In genomic region chr1:95179205-95180001, GRCh38 we compare ENCODE assay signal across 1 cellular context.
A peak's percentile ranks its signal among the peaks of the same experiment; 100 is the strongest.
TF ChIP-seq lines count a peak whose summit lies in the region.

No MANE protein-coding gene starts in this region.

TF ChIP-seq in K562, 482 proteins besides CTCF, POLR2A, EP300 and RAD21 (continued from another document and continues in another):
- TF ChIP-seq, protein P1, sequence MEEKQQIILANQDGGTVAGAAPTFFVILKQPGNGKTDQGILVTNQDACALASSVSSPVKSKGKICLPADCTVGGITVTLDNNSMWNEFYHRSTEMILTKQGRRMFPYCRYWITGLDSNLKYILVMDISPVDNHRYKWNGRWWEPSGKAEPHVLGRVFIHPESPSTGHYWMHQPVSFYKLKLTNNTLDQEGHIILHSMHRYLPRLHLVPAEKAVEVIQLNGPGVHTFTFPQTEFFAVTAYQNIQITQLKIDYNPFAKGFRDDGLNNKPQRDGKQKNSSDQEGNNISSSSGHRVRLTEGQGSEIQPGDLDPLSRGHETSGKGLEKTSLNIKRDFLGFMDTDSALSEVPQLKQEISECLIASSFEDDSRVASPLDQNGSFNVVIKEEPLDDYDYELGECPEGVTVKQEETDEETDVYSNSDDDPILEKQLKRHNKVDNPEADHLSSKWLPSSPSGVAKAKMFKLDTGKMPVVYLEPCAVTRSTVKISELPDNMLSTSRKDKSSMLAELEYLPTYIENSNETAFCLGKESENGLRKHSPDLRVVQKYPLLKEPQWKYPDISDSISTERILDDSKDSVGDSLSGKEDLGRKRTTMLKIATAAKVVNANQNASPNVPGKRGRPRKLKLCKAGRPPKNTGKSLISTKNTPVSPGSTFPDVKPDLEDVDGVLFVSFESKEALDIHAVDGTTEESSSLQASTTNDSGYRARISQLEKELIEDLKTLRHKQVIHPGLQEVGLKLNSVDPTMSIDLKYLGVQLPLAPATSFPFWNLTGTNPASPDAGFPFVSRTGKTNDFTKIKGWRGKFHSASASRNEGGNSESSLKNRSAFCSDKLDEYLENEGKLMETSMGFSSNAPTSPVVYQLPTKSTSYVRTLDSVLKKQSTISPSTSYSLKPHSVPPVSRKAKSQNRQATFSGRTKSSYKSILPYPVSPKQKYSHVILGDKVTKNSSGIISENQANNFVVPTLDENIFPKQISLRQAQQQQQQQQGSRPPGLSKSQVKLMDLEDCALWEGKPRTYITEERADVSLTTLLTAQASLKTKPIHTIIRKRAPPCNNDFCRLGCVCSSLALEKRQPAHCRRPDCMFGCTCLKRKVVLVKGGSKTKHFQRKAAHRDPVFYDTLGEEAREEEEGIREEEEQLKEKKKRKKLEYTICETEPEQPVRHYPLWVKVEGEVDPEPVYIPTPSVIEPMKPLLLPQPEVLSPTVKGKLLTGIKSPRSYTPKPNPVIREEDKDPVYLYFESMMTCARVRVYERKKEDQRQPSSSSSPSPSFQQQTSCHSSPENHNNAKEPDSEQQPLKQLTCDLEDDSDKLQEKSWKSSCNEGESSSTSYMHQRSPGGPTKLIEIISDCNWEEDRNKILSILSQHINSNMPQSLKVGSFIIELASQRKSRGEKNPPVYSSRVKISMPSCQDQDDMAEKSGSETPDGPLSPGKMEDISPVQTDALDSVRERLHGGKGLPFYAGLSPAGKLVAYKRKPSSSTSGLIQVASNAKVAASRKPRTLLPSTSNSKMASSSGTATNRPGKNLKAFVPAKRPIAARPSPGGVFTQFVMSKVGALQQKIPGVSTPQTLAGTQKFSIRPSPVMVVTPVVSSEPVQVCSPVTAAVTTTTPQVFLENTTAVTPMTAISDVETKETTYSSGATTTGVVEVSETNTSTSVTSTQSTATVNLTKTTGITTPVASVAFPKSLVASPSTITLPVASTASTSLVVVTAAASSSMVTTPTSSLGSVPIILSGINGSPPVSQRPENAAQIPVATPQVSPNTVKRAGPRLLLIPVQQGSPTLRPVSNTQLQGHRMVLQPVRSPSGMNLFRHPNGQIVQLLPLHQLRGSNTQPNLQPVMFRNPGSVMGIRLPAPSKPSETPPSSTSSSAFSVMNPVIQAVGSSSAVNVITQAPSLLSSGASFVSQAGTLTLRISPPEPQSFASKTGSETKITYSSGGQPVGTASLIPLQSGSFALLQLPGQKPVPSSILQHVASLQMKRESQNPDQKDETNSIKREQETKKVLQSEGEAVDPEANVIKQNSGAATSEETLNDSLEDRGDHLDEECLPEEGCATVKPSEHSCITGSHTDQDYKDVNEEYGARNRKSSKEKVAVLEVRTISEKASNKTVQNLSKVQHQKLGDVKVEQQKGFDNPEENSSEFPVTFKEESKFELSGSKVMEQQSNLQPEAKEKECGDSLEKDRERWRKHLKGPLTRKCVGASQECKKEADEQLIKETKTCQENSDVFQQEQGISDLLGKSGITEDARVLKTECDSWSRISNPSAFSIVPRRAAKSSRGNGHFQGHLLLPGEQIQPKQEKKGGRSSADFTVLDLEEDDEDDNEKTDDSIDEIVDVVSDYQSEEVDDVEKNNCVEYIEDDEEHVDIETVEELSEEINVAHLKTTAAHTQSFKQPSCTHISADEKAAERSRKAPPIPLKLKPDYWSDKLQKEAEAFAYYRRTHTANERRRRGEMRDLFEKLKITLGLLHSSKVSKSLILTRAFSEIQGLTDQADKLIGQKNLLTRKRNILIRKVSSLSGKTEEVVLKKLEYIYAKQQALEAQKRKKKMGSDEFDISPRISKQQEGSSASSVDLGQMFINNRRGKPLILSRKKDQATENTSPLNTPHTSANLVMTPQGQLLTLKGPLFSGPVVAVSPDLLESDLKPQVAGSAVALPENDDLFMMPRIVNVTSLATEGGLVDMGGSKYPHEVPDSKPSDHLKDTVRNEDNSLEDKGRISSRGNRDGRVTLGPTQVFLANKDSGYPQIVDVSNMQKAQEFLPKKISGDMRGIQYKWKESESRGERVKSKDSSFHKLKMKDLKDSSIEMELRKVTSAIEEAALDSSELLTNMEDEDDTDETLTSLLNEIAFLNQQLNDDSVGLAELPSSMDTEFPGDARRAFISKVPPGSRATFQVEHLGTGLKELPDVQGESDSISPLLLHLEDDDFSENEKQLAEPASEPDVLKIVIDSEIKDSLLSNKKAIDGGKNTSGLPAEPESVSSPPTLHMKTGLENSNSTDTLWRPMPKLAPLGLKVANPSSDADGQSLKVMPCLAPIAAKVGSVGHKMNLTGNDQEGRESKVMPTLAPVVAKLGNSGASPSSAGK (IDR thresholded peaks at IDR 0.05) = peak; percentile 34; the same call in 1 of the 2 replicates
- TF ChIP-seq REST (CRISPR knock-in tag; IDR thresholded peaks at IDR 0.05; ENCODE audit: low read depth) (no peak), U2AF2 (optimal IDR thresholded peaks at IDR 0.05; ENCODE audit: low read depth, low read length) (no peak), BMI1 (IDR thresholded peaks at IDR 0.05; ENCODE audit: low read length) (no peak), ZNF785 (CRISPR knock-in tag; IDR thresholded peaks at IDR 0.05) (no peak), ZNF699 (CRISPR knock-in tag; IDR thresholded peaks at IDR 0.05; ENCODE audit: insufficient replicate concordance) (no peak), NFATC3 (IDR thresholded peaks at IDR 0.05) (peak; percentile 21; the same call in 1 of the 2 replicates), MIER1 (IDR thresholded peaks at IDR 0.05; ENCODE audit: low read depth) (no peak), MCM5 (IDR thresholded peaks at IDR 0.05; ENCODE audit: low read depth) (no peak), SOX6 (IDR thresholded peaks at IDR 0.05) (peak; percentile 78), NR2C2 (CRISPR knock-in tag; IDR thresholded peaks at IDR 0.05) (no peak), NR2C2 (tag; IDR thresholded peaks at IDR 0.05) (no peak), HDAC3 (IDR thresholded peaks at IDR 0.05; ENCODE audit: borderline replicate concordance, partially characterized antibody) (peak; percentile 55), CCAR2 (IDR thresholded peaks at IDR 0.05; ENCODE audit: low read depth, low read length) (no peak), PHF8 (IDR thresholded peaks at IDR 0.05; ENCODE audit: borderline replicate concordance, low read length) (no peak), ARID3B (CRISPR knock-in tag; IDR thresholded peaks at IDR 0.05; ENCODE audit: borderline replicate concordance) (no peak), MAFF (IDR thresholded peaks at IDR 0.05; ENCODE audit: low read length) (no peak), SMAD3 (CRISPR knock-in tag; conservative IDR thresholded peaks at IDR 0.05) (0 out of 2 replicates have a peak, but pooled peaks have one; percentile 41)
- TF ChIP-seq, protein P2, sequence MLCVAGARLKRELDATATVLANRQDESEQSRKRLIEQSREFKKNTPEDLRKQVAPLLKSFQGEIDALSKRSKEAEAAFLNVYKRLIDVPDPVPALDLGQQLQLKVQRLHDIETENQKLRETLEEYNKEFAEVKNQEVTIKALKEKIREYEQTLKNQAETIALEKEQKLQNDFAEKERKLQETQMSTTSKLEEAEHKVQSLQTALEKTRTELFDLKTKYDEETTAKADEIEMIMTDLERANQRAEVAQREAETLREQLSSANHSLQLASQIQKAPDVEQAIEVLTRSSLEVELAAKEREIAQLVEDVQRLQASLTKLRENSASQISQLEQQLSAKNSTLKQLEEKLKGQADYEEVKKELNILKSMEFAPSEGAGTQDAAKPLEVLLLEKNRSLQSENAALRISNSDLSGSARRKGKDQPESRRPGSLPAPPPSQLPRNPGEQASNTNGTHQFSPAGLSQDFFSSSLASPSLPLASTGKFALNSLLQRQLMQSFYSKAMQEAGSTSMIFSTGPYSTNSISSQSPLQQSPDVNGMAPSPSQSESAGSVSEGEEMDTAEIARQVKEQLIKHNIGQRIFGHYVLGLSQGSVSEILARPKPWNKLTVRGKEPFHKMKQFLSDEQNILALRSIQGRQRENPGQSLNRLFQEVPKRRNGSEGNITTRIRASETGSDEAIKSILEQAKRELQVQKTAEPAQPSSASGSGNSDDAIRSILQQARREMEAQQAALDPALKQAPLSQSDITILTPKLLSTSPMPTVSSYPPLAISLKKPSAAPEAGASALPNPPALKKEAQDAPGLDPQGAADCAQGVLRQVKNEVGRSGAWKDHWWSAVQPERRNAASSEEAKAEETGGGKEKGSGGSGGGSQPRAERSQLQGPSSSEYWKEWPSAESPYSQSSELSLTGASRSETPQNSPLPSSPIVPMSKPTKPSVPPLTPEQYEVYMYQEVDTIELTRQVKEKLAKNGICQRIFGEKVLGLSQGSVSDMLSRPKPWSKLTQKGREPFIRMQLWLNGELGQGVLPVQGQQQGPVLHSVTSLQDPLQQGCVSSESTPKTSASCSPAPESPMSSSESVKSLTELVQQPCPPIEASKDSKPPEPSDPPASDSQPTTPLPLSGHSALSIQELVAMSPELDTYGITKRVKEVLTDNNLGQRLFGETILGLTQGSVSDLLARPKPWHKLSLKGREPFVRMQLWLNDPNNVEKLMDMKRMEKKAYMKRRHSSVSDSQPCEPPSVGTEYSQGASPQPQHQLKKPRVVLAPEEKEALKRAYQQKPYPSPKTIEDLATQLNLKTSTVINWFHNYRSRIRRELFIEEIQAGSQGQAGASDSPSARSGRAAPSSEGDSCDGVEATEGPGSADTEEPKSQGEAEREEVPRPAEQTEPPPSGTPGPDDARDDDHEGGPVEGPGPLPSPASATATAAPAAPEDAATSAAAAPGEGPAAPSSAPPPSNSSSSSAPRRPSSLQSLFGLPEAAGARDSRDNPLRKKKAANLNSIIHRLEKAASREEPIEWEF (CRISPR knock-in tag; IDR thresholded peaks at IDR 0.05) = no peak
- TF ChIP-seq, protein P3, sequence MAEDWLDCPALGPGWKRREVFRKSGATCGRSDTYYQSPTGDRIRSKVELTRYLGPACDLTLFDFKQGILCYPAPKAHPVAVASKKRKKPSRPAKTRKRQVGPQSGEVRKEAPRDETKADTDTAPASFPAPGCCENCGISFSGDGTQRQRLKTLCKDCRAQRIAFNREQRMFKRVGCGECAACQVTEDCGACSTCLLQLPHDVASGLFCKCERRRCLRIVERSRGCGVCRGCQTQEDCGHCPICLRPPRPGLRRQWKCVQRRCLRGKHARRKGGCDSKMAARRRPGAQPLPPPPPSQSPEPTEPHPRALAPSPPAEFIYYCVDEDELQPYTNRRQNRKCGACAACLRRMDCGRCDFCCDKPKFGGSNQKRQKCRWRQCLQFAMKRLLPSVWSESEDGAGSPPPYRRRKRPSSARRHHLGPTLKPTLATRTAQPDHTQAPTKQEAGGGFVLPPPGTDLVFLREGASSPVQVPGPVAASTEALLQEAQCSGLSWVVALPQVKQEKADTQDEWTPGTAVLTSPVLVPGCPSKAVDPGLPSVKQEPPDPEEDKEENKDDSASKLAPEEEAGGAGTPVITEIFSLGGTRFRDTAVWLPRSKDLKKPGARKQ (CRISPR knock-in tag; IDR thresholded peaks at IDR 0.05) = no peak
- TF ChIP-seq, protein P4, sequence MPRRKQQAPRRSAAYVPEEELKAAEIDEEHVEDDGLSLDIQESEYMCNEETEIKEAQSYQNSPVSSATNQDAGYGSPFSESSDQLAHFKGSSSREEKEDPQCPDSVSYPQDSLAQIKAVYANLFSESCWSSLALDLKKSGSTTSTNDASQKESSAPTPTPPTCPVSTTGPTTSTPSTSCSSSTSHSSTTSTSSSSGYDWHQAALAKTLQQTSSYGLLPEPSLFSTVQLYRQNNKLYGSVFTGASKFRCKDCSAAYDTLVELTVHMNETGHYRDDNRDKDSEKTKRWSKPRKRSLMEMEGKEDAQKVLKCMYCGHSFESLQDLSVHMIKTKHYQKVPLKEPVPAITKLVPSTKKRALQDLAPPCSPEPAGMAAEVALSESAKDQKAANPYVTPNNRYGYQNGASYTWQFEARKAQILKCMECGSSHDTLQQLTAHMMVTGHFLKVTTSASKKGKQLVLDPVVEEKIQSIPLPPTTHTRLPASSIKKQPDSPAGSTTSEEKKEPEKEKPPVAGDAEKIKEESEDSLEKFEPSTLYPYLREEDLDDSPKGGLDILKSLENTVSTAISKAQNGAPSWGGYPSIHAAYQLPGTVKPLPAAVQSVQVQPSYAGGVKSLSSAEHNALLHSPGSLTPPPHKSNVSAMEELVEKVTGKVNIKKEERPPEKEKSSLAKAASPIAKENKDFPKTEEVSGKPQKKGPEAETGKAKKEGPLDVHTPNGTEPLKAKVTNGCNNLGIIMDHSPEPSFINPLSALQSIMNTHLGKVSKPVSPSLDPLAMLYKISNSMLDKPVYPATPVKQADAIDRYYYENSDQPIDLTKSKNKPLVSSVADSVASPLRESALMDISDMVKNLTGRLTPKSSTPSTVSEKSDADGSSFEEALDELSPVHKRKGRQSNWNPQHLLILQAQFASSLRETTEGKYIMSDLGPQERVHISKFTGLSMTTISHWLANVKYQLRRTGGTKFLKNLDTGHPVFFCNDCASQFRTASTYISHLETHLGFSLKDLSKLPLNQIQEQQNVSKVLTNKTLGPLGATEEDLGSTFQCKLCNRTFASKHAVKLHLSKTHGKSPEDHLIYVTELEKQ (CRISPR knock-in tag; IDR thresholded peaks at IDR 0.05) = no peak
